ENCODE assay signal across 8 cellular contexts in genomic region chr17:35245196-35245486, GRCh38. TPM values are rescaled to one million over a fixed set of nuclear protein-coding genes. Genes with fewer than 3 reads are reported as not detected.
A peak's percentile ranks its signal among the peaks of the same experiment; 100 is the strongest.
DNase-seq lines count a peak whose midpoint lies in the region; ATAC-seq and TF ChIP-seq lines count a peak whose summit lies in the region.

No MANE protein-coding gene starts in this region.

- H3F3A ChIP-seq in GM23248 (ENCODE audit: insufficient read depth) = peaks cover 34% of the 10 kb centered on the region

- in situ Hi-C loops in GM23248 (cut with MboI) (no loop called here), SK-MEL-5 (cut with HindIII; ENCODE audit: low pct_unique_long_range_greater_than_20kb, low sequenced_read_pairs) (no loop called here)

- peak overlapping the region; percentile 100 for H3K27ac ChIP-seq in GM23248
- peak overlapping the region; percentile 96 to 98 (median 97) for H3K27ac ChIP-seq in esophagus muscularis mucosa (replicated peaks in 1 of 4)
- H3K27ac ChIP-seq in skeletal muscle tissue (ENCODE audit: low read depth, low read length) = peak overlapping the region; percentile 98

- peak; percentile 95 for DNase-seq in GM23248
- peak; percentile 80 for DNase-seq in SK-MEL-5 (ENCODE audit: low read depth, low spot score)
- DNase-seq in esophagus muscularis mucosa (ENCODE audit: extremely low spot score) = no peak
- DNase-seq in ecto neural progenitor cell (ENCODE audit: low spot score) = no peak

- TF ChIP-seq EP300 in esophagus muscularis mucosa (IDR thresholded peaks at IDR 0.05) = no peak

- peaks cover 68% of the 10 kb centered on the region for H3K79me2 ChIP-seq in GM23248 (ENCODE audit: insufficient read depth)

- ATAC-seq in HG02571 (IDR thresholded peaks at IDR 0.05; ENCODE audit: unreplicated experiment) (no peak), HG02870 (IDR thresholded peaks at IDR 0.05; ENCODE audit: unreplicated experiment) (no peak), GM18870 (IDR thresholded peaks at IDR 0.05; ENCODE audit: unreplicated experiment) (no peak)

- intact Hi-C loops in esophagus muscularis mucosa (cut with DNase I) = loop anchor here (10.0 kb wide), 2 partner anchors 190 to 270 kb away; partner anchors contain the start of gene SLFN12

- TF ChIP-seq POLR2A in esophagus muscularis mucosa (IDR thresholded peaks at IDR 0.05; ENCODE audit: low read depth) = no peak

- TF ChIP-seq CTCF in esophagus muscularis mucosa (IDR thresholded peaks at IDR 0.05) = no peak

- WGBS in GM23248 (ENCODE audit: low coverage in 1 of 2, low lambda C conversion rate in 2 of 2, missing lambda C conversion rate in 2 of 2), 2 experiments = 0% methylated on average over 1 of the region's 1 CpG
- 35% methylated on average over 1 of the region's 1 CpG for WGBS in esophagus muscularis mucosa

- no peaks in the 10 kb centered on the region for H4K20me1 ChIP-seq in GM23248 (ENCODE audit: insufficient read depth)

- H3K9me2 ChIP-seq in GM23248 (ENCODE audit: insufficient read depth) = no peaks in the 10 kb centered on the region

- H3K4me1 ChIP-seq in GM23248 (ENCODE audit: insufficient read depth) (peaks cover 19% of the 10 kb centered on the region), esophagus muscularis mucosa (peaks cover 26 to 53% (median 49%) of the 10 kb centered on the region in 4 donors), skeletal muscle tissue (ENCODE audit: control insufficient read depth in 3 of 3, insufficient read depth in 3 of 3, low read length in 3 of 3) (peaks cover 25 to 48% (median 36%) of the 10 kb centered on the region in 3 donors)

- H2AFZ ChIP-seq in GM23248 = no peak overlapping the region

- H3K4me2 ChIP-seq in GM23248 (ENCODE audit: unreplicated experiment) = peak overlapping the region; percentile 93

- H3K4me3 ChIP-seq in GM23248 = peak overlapping the region; percentile 98
- peak overlapping the region; percentile 73 to 87 (median 78) for H3K4me3 ChIP-seq in esophagus muscularis mucosa
- H3K4me3 ChIP-seq in skeletal muscle tissue (ENCODE audit: low read length in 3 of 3) = peak overlapping the region in 1 of 3 donors; percentile 93

- H3K9ac ChIP-seq in GM23248 (peak overlapping the region; percentile 100), skeletal muscle tissue (ENCODE audit: low read depth in 1 of 3, low read length in 3 of 3) (peak overlapping the region in 1 of 3 donors; percentile 10)

- H3K36me3 ChIP-seq in GM23248 (ENCODE audit: low read depth) (peaks cover 21% of the 10 kb centered on the region; the same call in 1 of the 2 replicates), esophagus muscularis mucosa (peaks cover 0 to 6% (median 2%) of the 10 kb centered on the region in 4 donors), skeletal muscle tissue (ENCODE audit: control insufficient read depth in 3 of 3, insufficient read depth in 3 of 3, low read length in 3 of 3) (peaks cover 0 to 6% (median 2%) of the 10 kb centered on the region in 3 donors)

- no peaks in the 10 kb centered on the region for H3K27me3 ChIP-seq in GM23248 (replicated peaks; ENCODE audit: insufficient read depth)
- no peaks in the 10 kb centered on the region for H3K27me3 ChIP-seq in esophagus muscularis mucosa
- H3K27me3 ChIP-seq in skeletal muscle tissue (ENCODE audit: control insufficient read depth in 3 of 3, insufficient read depth in 3 of 3, low read length in 3 of 3) = no peaks in the 10 kb centered on the region

- H3K9me3 ChIP-seq in GM23248 (ENCODE audit: low read depth) = no peaks in the 10 kb centered on the region
- H3K9me3 ChIP-seq in esophagus muscularis mucosa = no peaks in the 10 kb centered on the region
- no peaks in the 10 kb centered on the region for H3K9me3 ChIP-seq in skeletal muscle tissue (ENCODE audit: control insufficient read depth in 3 of 3, low read length in 3 of 3)

RNA-seq across cellular contexts. Expression of gene SLFN5, which starts 2.3 kb away (rescaled TPM):
- total RNA-seq in GM23248 (2014; rRNA removed; shearing (Covaris generic)) = 57.3 and 72.7 TPM in 2 replicates
- 33.4 and 33.9 TPM in 2 replicates for polyA plus RNA-seq in GM23248 (2016; fragmentation: Nextera tagmentation; extraction: Ambion mirVana)
- total RNA-seq in SK-MEL-5 (2014; rRNA removed; shearing (Covaris generic)) = 36.7 and 37.0 TPM in 2 replicates
- polyA plus RNA-seq in SK-MEL-5 (2015; cell fraction: cytosol; rRNA removed) = 24.1 and 35.9 TPM in 2 replicates
- polyA plus RNA-seq in SK-MEL-5 (2015; cell fraction: nucleus; rRNA removed) = 17.1 and 23.2 TPM in 2 replicates
- 10 to 100 TPM; 17.9 to 33.4 (median 26.9) TPM for total RNA-seq in esophagus muscularis mucosa
- total RNA-seq in skeletal muscle tissue = 6.3 TPM

RNA-seq across cellular contexts. Expression of gene SLC35G3, which starts 50.9 kb away (rescaled TPM):
- total RNA-seq in GM23248 (2014; rRNA removed; shearing (Covaris generic)) = not detected in 2 replicates
- not detected in 2 replicates for polyA plus RNA-seq in GM23248 (2016; fragmentation: Nextera tagmentation; extraction: Ambion mirVana)
- total RNA-seq in SK-MEL-5 (2014; rRNA removed; shearing (Covaris generic)) = not detected in 2 replicates
- not detected in 2 replicates for polyA plus RNA-seq in SK-MEL-5 (2015; cell fraction: cytosol; rRNA removed)
- polyA plus RNA-seq in SK-MEL-5 (2015; cell fraction: nucleus; rRNA removed) = not detected in 2 replicates
- total RNA-seq in esophagus muscularis mucosa = not detected
- not detected for total RNA-seq in skeletal muscle tissue

Comparison
In these comparisons a context has a peak if more than half of its experiments do, and no peak if none do; other contexts are left out.
1. DNase-seq: peak in GM23248 (single experiment) and SK-MEL-5 (single experiment); none in esophagus muscularis mucosa (single experiment) and ecto neural progenitor cell (single experiment).
2. Peak in every context shown above with its lines, with median percentiles within 50 percentile points of each other: H3K27ac ChIP-seq.